ENCODE assay signal across 13 cellular contexts in genomic region chr1:101410048-101410878, GRCh38.
DNase-seq lines count a peak whose midpoint lies in the region; ATAC-seq, FAIRE-seq and TF ChIP-seq lines count a peak whose summit lies in the region.
"Had no signal": no experiment of that assay in that cellular context is flagged by ENCODE, and none has a peak within 500 bp of the region (broad histone marks: within the 10 kb centered on the region; RNA-seq: fewer than 3 reads in every experiment).

No MANE protein-coding gene starts in this region.

- H3K4me3 Mint-ChIP-seq in GM23338, result no peak overlapping the region
- H3K4me3 Mint-ChIP-seq: CD4-positive, CD25-positive, alpha-beta regulatory T cell had no signal

- no peaks in the 10 kb centered on the region for H3K79me2 ChIP-seq in DND-41 (ENCODE audit: insufficient read depth, low read length)
- H3K79me2 ChIP-seq in GM23338 (replicated peaks; ENCODE audit: insufficient read depth), result no peaks in the 10 kb centered on the region

- H3K27me3 ChIP-seq in DND-41 (ENCODE audit: insufficient read depth, low read length, poor library complexity) (no peaks in the 10 kb centered on the region), GM23338 (ENCODE audit: insufficient read depth) (no peaks in the 10 kb centered on the region)
- H3K27me3 ChIP-seq: colonic mucosa, vagina had no signal

- H2AFZ ChIP-seq in DND-41 (ENCODE audit: low read depth, low read length) (peak overlapping the region; percentile 77), GM23338 (no peak overlapping the region; the same call in 1 of the 2 replicates)

- ATAC-seq in DND-41 (ENCODE audit: insufficient read depth, low read depth) (peak; percentile 73), HG02943 (IDR thresholded peaks at IDR 0.05; ENCODE audit: low read depth, unreplicated experiment) (peak; percentile 41), GM23338 (no peak)

- H3K36me3 ChIP-seq in DND-41 (ENCODE audit: insufficient read depth, low read length) (no peaks in the 10 kb centered on the region), GM23338 (ENCODE audit: insufficient read depth) (no peaks in the 10 kb centered on the region)
- H3K36me3 ChIP-seq: colonic mucosa, vagina had no signal

- peak overlapping the region; percentile 53 for H3K9ac ChIP-seq in DND-41 (ENCODE audit: low read depth, low read length)

- H3K4me3 ChIP-seq in DND-41 (ENCODE audit: low read depth in 1 of 2, low read length in 2 of 2) (peak overlapping the region in 1 of 2 experiments; percentile 38; a peak in 2 of 4 replicates), GM23338 (no peak overlapping the region)
- H3K4me3 ChIP-seq: colonic mucosa, skin epidermis, vagina had no signal

- peaks cover 50% of the 10 kb centered on the region for H3K4me1 ChIP-seq in DND-41 (ENCODE audit: insufficient read depth, low read length)
- H3K4me1 ChIP-seq in GM23338 (ENCODE audit: insufficient read depth), result no peaks in the 10 kb centered on the region
- H3K4me1 ChIP-seq: colonic mucosa, vagina had no signal

- H3K4me1 Mint-ChIP-seq in GM23338, result peaks cover 4% of the 10 kb centered on the region; the same call in 1 of the 3 replicates
- H3K4me1 Mint-ChIP-seq: CD4-positive, CD25-positive, alpha-beta regulatory T cell had no signal

- in situ Hi-C loops in KBM-7 (cut with MboI; ENCODE audit: low pct_unique_long_range_greater_than_20kb, low sequenced_read_pairs), result no loop called here

- H4K20me1 ChIP-seq in DND-41 (ENCODE audit: insufficient read depth, low read length) (no peaks in the 10 kb centered on the region), GM23338 (replicated peaks; ENCODE audit: insufficient read depth) (no peaks in the 10 kb centered on the region)

- DNase-seq in DND-41, result peak; percentile 61
- no peak for DNase-seq in GM19239 (ENCODE audit: insufficient read length, low spot score)
- DNase-seq in SK-N-DZ (ENCODE audit: low spot score), result peak; percentile 9
- no peak for DNase-seq in KBM-7
- DNase-seq in T-helper 2 cell, result no peak
- DNase-seq in GM23338 (ENCODE audit: low spot score), result no peak
- DNase-seq in 8988T, result no peak
- DNase-seq: activated CD4-positive, alpha-beta T cell treated with anti-CD3 and anti-CD28 coated beads for 4 hours; CD4-positive, CD25-positive, alpha-beta regulatory T cell; colonic mucosa had no signal

- H3K36me3 Mint-ChIP-seq in GM23338 (ENCODE audit: low read depth), result no peaks in the 10 kb centered on the region
- H3K36me3 Mint-ChIP-seq: CD4-positive, CD25-positive, alpha-beta regulatory T cell had no signal

- H3F3A ChIP-seq in GM23338 (replicated peaks; ENCODE audit: low read depth), result no peaks in the 10 kb centered on the region

- peak; percentile 100 for FAIRE-seq in GM19239 (lab: Jason Lieb, UNC)

- H3K9me2 ChIP-seq in GM23338 (ENCODE audit: insufficient read depth), result 0 out of 2 replicates have a peak, but pooled peaks cover 5% of the 10 kb centered on the region

- H3K9me3 ChIP-seq in DND-41 (ENCODE audit: insufficient read depth, low read length, severe bottlenecking), result no peaks in the 10 kb centered on the region
- H3K9me3 ChIP-seq: colonic mucosa, vagina had no signal

- H3K27ac ChIP-seq in DND-41 (ENCODE audit: low read length) (peak overlapping the region; percentile 97), GM23338 (ENCODE audit: low read depth) (no peak overlapping the region)
- H3K27ac ChIP-seq: colonic mucosa, skin epidermis, vagina had no signal

- H3K9me3 Mint-ChIP-seq in GM23338, result no peaks in the 10 kb centered on the region

- TF ChIP-seq CTCF in DND-41 (IDR thresholded peaks at IDR 0.05; ENCODE audit: borderline replicate concordance, extremely low read depth, low read length, poor library complexity, severe bottlenecking), result no peak
- TF ChIP-seq CTCF in GM23338 (conservative IDR thresholded peaks at IDR 0.05; ENCODE audit: low read depth in 2 of 2), result no peak

- H3K4me2 ChIP-seq in DND-41 (ENCODE audit: insufficient read depth, low read length), result peak overlapping the region; percentile 49
- H3K4me2 ChIP-seq in GM23338, result no peak overlapping the region

- H3K27ac Mint-ChIP-seq in GM23338, result no peak overlapping the region; the same call in 1 of the 2 replicates

- H3K27me3 Mint-ChIP-seq in GM23338 (ENCODE audit: insufficient read depth, low read depth, poor library complexity), result no peaks in the 10 kb centered on the region

TF ChIP-seq in GM23338, 12 proteins besides CTCF, POLR2A, EP300 and RAD21 (continues in another document):
- no peak for TF ChIP-seq ZNF462 (CRISPR knock-in tag; IDR thresholded peaks at IDR 0.05)
- TF ChIP-seq EZH2phosphoT487 (IDR thresholded peaks at IDR 0.05; ENCODE audit: unreplicated experiment), result no peak
- TF ChIP-seq REST (IDR thresholded peaks at IDR 0.05; ENCODE audit: unreplicated experiment), result no peak

Comparison
In these comparisons a context has a peak if more than half of its experiments do, and no peak if none do; other contexts are left out.
1. DNase-seq: peak in DND-41 (single experiment) and SK-N-DZ (single experiment); none in GM19239 (single experiment), KBM-7 (single experiment), T-helper 2 cell (0 of 5), GM23338 (single experiment) and 8988T (single experiment).